In the genomic region with DNA sequence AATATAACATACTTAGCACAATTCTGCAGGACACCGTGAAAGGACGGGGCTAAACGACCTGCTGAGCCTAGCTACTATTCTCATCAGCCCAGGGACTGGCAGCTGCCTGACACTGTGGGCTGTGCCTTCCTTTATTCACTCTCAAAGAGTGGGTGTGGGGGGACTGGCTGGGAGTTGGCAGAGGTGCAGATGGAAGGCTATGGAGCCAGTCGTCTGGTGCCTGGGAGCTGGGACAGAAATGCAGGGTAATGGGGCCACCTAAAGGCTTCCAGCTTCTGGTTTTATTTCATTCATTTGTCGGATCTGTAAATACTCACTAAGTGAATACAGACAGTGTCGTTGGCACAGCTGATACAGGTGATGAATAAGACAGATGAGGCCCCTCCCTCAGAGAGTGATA, we compare ENCODE assay signal across 12 cellular contexts.
DNase-seq lines count a peak whose midpoint lies in the region; ATAC-seq and TF ChIP-seq lines count a peak whose summit lies in the region.
"Had no signal": no experiment of that assay in that cellular context is flagged by ENCODE, and none has a peak within 500 bp of the region (broad histone marks: within the 10 kb centered on the region; RNA-seq: fewer than 3 reads in every experiment).

No MANE protein-coding gene starts in this region.

- no peak for ATAC-seq in GM21619 (IDR thresholded peaks at IDR 0.05; ENCODE audit: unreplicated experiment)
- ATAC-seq: activated T-helper 17 cell treated with anti-CD3 and anti-CD28 coated beads, Interleukin-2, amount 50 U/mL, for 72 hours; K562 had no signal

- TF ChIP-seq CTCF in foreskin fibroblast (IDR thresholded peaks at IDR 0.05; ENCODE audit: low read depth, low read length) = no peak

- H3K9me3 ChIP-seq in adipocyte (ENCODE audit: control insufficient read depth, low read length) = no peaks in the 10 kb centered on the region

- H3K4me3 ChIP-seq in adipocyte (ENCODE audit: low read length) (no peak overlapping the region), foreskin fibroblast (ENCODE audit: low read depth in 1 of 2, low read length in 2 of 2) (no peak overlapping the region)
- H3K4me3 ChIP-seq: K562 had no signal

- H3K9ac ChIP-seq in adipocyte (ENCODE audit: low read length) = peak overlapping the region; percentile 41

- H3K36me3 ChIP-seq in adipocyte (ENCODE audit: control insufficient read depth, insufficient read depth, low read length, severe bottlenecking) = peaks cover 20% of the 10 kb centered on the region

- peaks cover 61% of the 10 kb centered on the region for H3K4me1 ChIP-seq in adipocyte (ENCODE audit: control insufficient read depth, insufficient read depth, low read length)

- DNase-seq in C1 segment of cervical spinal cord (lab: John Stamatoyannopoulos, UW) (peak in 11 of 14 donors; percentile 8 to 67 (median 27)), NCI-H1092 treated with DMSO at 0.1 percent for 48 hours (lab: John Stamatoyannopoulos, UW) (peak; percentile 76), adipocyte (ENCODE audit: low read depth) (no peak), medulla oblongata (ENCODE audit: extremely low spot score) (peak; percentile 81), NCI-H510A treated with DMSO at 0.1 percent for 48 hours (lab: John Stamatoyannopoulos, UW) (no peak), foreskin fibroblast (no peak), HuH-7.5 (ENCODE audit: low spot score) (no peak)
- DNase-seq: effector CD4-positive, alpha-beta T cell; NCI-H774 had no signal

- H3K27me3 ChIP-seq in adipocyte (replicated peaks; ENCODE audit: control insufficient read depth, insufficient read depth, low read length) = no peaks in the 10 kb centered on the region

Comparison
In these comparisons a context has a peak if more than half of its experiments do, and no peak if none do; other contexts are left out.
1. DNase-seq: peak in C1 segment of cervical spinal cord (11 of 14), NCI-H1092 treated with DMSO at 0.1 percent for 48 hours (single experiment) and medulla oblongata (single experiment); none in adipocyte (single experiment), NCI-H510A treated with DMSO at 0.1 percent for 48 hours (single experiment), foreskin fibroblast (0 of 2) and HuH-7.5 (single experiment).